ENCODE assay signal across 34 cellular contexts in genomic region chr15:57124036-57124435, GRCh38.
"Had no signal": no experiment of that assay in that cellular context is flagged by ENCODE, and none has a peak within 500 bp of the region (broad histone marks: within the 10 kb centered on the region; RNA-seq: fewer than 3 reads in every experiment).

No MANE protein-coding gene starts in this region.

- H3K27ac ChIP-seq: KMS-11 had no signal

- H3K4me3 ChIP-seq: MG63 had no signal

- DNase-seq: Karpas-422, Kasumi-1, MG63, MM.1S, MV-4-11, NCI-H1048, NCI-H1092, NCI-H1092 treated with DMSO at 0.1 percent for 48 hours, NCI-H1105, NCI-H1105 treated with DMSO at 0.1 percent for 48 hours, NCI-H1417, NCI-H1417 treated with DMSO at 0.1 percent for 48 hours, NCI-H1436, NCI-H1436 treated with DMSO at 0.1 percent for 48 hours, NCI-H146, NCI-H1694, NCI-H1694 treated with DMSO at 0.1 percent for 48 hours, NCI-H187, NCI-H187 treated with DMSO at 0.1 percent for 48 hours, NCI-H1930, NCI-H2029, NCI-H2029 treated with DMSO at 0.1 percent for 48 hours, NCI-H2081, NCI-H2081 treated with DMSO at 0.1 percent for 48 hours, NCI-H2107, NCI-H2171, NCI-H2171 treated with DMSO at 0.1 percent for 48 hours, NCI-H2227 treated with DMSO at 0.1 percent for 48 hours, NCI-H226, NCI-H345, NCI-H446, NCI-H446 treated with DMSO at 0.1 percent for 48 hours, NCI-H510A had no signal

- H3K9me3 ChIP-seq: MG63 had no signal

- H3K4me2 ChIP-seq: KMS-11 had no signal

- H3K27me3 ChIP-seq: MG63 had no signal

- H3K9ac ChIP-seq: KMS-11 had no signal
